In the genomic region with DNA sequence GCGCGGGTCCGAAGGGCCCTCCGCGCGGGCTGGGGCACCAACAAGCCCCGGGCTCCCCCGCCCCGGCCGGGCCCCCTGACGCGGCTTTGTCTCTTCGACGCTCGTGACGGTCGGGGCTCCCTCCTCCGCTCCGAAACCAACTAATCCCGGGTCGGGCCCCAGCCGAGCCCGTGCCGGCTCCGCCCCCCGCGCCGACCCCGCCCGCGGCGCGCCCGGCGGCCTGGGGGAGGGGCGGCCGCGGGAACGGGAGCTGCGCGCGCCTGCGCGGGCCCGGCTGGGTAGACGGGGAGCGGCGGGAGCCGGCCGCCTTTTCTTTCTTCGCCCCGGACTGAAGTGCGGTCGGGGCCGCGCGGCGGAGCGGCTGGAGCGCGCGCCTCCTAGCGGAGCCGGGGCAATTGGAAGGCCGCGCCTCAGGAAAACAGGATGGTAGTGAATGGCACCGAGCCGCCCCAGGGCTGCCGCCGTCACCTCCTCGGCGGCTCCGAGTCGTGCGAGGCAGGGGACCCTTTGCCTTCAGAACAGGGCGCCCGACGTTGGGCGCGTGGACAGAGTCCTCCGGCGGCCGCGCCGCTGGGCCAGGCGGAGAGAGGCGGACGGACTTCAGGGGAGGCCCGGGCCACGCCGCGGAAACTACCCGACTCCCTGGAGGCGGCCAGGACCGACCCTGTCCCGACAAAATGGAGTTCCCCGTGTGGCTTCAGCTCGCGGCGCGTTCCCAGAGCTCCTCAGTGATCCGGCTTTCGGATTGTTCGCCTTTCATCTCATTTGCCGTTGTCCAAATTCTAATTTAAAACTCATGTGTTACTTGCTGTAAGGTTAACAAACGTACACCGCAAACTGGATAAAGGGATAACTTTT, we compare ENCODE assay signal across 8 cellular contexts. TPM values are rescaled to one million over a fixed set of nuclear protein-coding genes. Genes with fewer than 3 reads are reported as not detected.
DNase-seq lines count a peak whose midpoint lies in the region; ATAC-seq, FAIRE-seq and TF ChIP-seq lines count a peak whose summit lies in the region.

Gene TP53BP2 (minus strand): TSS at position 138 of the 858 bp plus-strand sequence. CDS start 267 bp downstream, outside the sequence.

- H3K9me3 ChIP-seq in keratinocyte (ENCODE audit: control insufficient read depth, low read depth, low read length), result no peaks in the 10 kb centered on the region

- in situ Hi-C loops in GM18951 (cut with MboI; ENCODE audit: low sequenced_read_pairs, unreplicated experiment), result no loop called here

- peak within 1 kb of the TSS; percentile 95 for H3K27ac ChIP-seq in keratinocyte (ENCODE audit: control insufficient read depth, insufficient read depth, low read length)

- H3K4me3 ChIP-seq in keratinocyte (ENCODE audit: control insufficient read depth in 2 of 3, extremely low read depth in 1 of 3, insufficient read depth in 2 of 3, low read depth in 1 of 3, low read length in 3 of 3), result peak within 1 kb of the TSS; percentile 64 to 83 (median 81)

- H3K4me1 Mint-ChIP-seq in central memory CD8-positive, alpha-beta T cell, result peaks cover 30% of the 10 kb centered on the region

- TF ChIP-seq POLR2A in GM18951 (IDR thresholded peaks at IDR 0.05; ENCODE audit: extremely low read depth, insufficient read depth, insufficient read length), result peak; percentile 63

- peak; percentile 73 for ATAC-seq in HG03175 (IDR thresholded peaks at IDR 0.05; ENCODE audit: unreplicated experiment)
- peak; percentile 79 to 83 for ATAC-seq in activated CD4-positive, CD25-positive, alpha-beta regulatory T cell treated with anti-CD3 and anti-CD28 coated beads, Interleukin-2, amount 50 U/mL, for 24 hours
- peak; percentile 83 for ATAC-seq in central memory CD8-positive, alpha-beta T cell (replicated peaks; ENCODE audit: extremely low read depth, poor library complexity, severe bottlenecking)

- H3K79me2 ChIP-seq in keratinocyte (ENCODE audit: control insufficient read depth, insufficient read depth, low read length), result peaks cover 43% of the 10 kb centered on the region

- peak within 1 kb of the TSS; percentile 98 for H3K4me3 Mint-ChIP-seq in central memory CD8-positive, alpha-beta T cell

- peak within 1 kb of the TSS; percentile 93 for H2AFZ ChIP-seq in keratinocyte (ENCODE audit: control insufficient read depth, low read length)

- H3K36me3 Mint-ChIP-seq in central memory CD8-positive, alpha-beta T cell (ENCODE audit: insufficient read depth), result peaks cover 18% of the 10 kb centered on the region

- no peaks in the 10 kb centered on the region for H3K9me3 Mint-ChIP-seq in central memory CD8-positive, alpha-beta T cell

- DNase-seq in AML-193 (lab: John Stamatoyannopoulos, UW), result peak; percentile 79 to 80
- DNase-seq in NCI-H226, result peak; percentile 44
- peak; percentile 65 to 80 for DNase-seq in central memory CD8-positive, alpha-beta T cell (ENCODE audit: low spot score in 2 of 2)
- DNase-seq in keratinocyte (ENCODE audit: low read depth, low spot score), result no peak
- DNase-seq in stimulated activated CD4-positive, alpha-beta T cell treated with anti-CD3 and anti-CD28 coated beads, Interleukin-15, amount 100 ng/mL, for 24 hours, result peak; percentile 88

- peak within 1 kb of the TSS; percentile 96 for H3K27ac Mint-ChIP-seq in central memory CD8-positive, alpha-beta T cell (ENCODE audit: low read depth)

- peaks cover 10% of the 10 kb centered on the region for H3K4me1 ChIP-seq in keratinocyte (ENCODE audit: control insufficient read depth, extremely low read depth, insufficient read depth, low read length)

- no peaks in the 10 kb centered on the region for H3K9me1 ChIP-seq in keratinocyte (ENCODE audit: control insufficient read depth, extremely low read depth, insufficient read depth, low read length)

- peak in 2 of 3 experiments; percentile 72 to 74 for TF ChIP-seq CTCF in keratinocyte (optimal IDR thresholded peaks at IDR 0.05 in 1 of 3, IDR thresholded peaks at IDR 0.05 in 1 of 3, conservative IDR thresholded peaks at IDR 0.05 in 1 of 3; ENCODE audit: extremely low read depth in 1 of 3, insufficient read depth in 2 of 3, low read length in 3 of 3)

- H3K27me3 ChIP-seq in keratinocyte (ENCODE audit: control insufficient read depth, extremely low read depth, insufficient read depth, low read length), result no peaks in the 10 kb centered on the region

- H4K20me1 ChIP-seq in keratinocyte (ENCODE audit: control insufficient read depth, extremely low read depth, insufficient read depth, low read length), result no peaks in the 10 kb centered on the region

- no peaks in the 10 kb centered on the region for H3K36me3 ChIP-seq in keratinocyte (ENCODE audit: control insufficient read depth in 2 of 2, extremely low read depth in 1 of 2, insufficient read depth in 2 of 2, low read length in 2 of 2)

- FAIRE-seq in keratinocyte (lab: Jason Lieb, UNC), result no peak

- H3K4me2 ChIP-seq in keratinocyte (ENCODE audit: control insufficient read depth, extremely low read depth, insufficient read depth, low read depth, low read length), result peak within 1 kb of the TSS; percentile 98

- no peaks in the 10 kb centered on the region for H3K27me3 Mint-ChIP-seq in central memory CD8-positive, alpha-beta T cell

- dilution Hi-C loops in keratinocyte (cut with MboI; ENCODE audit: extremely low pct_ligation_motif_present, low sequenced_read_pairs), result no loop called here

- H3K9ac ChIP-seq in keratinocyte (ENCODE audit: control insufficient read depth, extremely low read depth, insufficient read depth, low read length), result peak within 1 kb of the TSS; percentile 95

RNA-seq across cellular contexts. Expression of gene TP53BP2, which starts in this region (rescaled TPM):
- 14.8 to 22.5 TPM (median 16.4 TPM) in 3 replicates for polyA plus RNA-seq in keratinocyte
- 41.4 TPM for polyA plus RNA-seq in keratinocyte (2011; ENCODE audit: low read depth)
- 9.5 and 11.4 TPM in 2 replicates for polyA plus RNA-seq in keratinocyte (2011; cell fraction: cytosol; rRNA removed)
- polyA plus RNA-seq in keratinocyte (2011; cell fraction: nucleus; rRNA removed), result 24.7 and 28.4 TPM in 2 replicates
- polyA plus RNA-seq in keratinocyte (2012; ENCODE audit: low replicate concordance), result 10.2 and 12.0 TPM in 2 replicates
- 31.2 to 77.1 TPM (median 45.8 TPM) in 3 replicates for polyA minus RNA-seq in keratinocyte
- polyA minus RNA-seq in keratinocyte (2011; cell fraction: cytosol; rRNA and poly(A)+ RNA removed), result 18.0 TPM
- 20.2 and 40.4 TPM in 2 replicates for polyA minus RNA-seq in keratinocyte (2011; cell fraction: nucleus; rRNA and poly(A)+ RNA removed)
